In genomic region chr17:67689534-67690177, GRCh38 we compare ENCODE assay signal across 8 cellular contexts. TPM values are rescaled to one million over a fixed set of nuclear protein-coding genes. Genes with fewer than 3 reads are reported as not detected.
A peak's percentile ranks its signal among the peaks of the same experiment; 100 is the strongest.
DNase-seq lines count a peak whose midpoint lies in the region; ATAC-seq and TF ChIP-seq lines count a peak whose summit lies in the region.

No MANE protein-coding gene starts in this region.

- peaks cover 19% of the 10 kb centered on the region for H3K36me3 Mint-ChIP-seq in natural killer cell
- peaks cover 10% of the 10 kb centered on the region for H3K36me3 Mint-ChIP-seq in natural killer cell treated with Interleukin-12 subunit alpha and Interleukin-12 subunit beta and Interleukin-15 and Interleukin-18, amount 100 ng/mL, for 72 hours
- H3K36me3 Mint-ChIP-seq in T-cell = peaks cover 38% of the 10 kb centered on the region

- CTCF ChIA-PET in T-cell (lab: Charles Lee) = interaction anchor here (0.6 to 1.4 kb wide), 12 partner anchors 8 to 991 kb away, joined by 3 to 7 read pairs (median 4); no protein-coding TSS in a partner anchor

- H3K27ac Mint-ChIP-seq in natural killer cell (peak overlapping the region in 1 of 2 donors; percentile 38), T-cell (no peak overlapping the region)
- no peak overlapping the region for H3K27ac Mint-ChIP-seq in natural killer cell treated with Interleukin-12 subunit alpha and Interleukin-12 subunit beta and Interleukin-15 and Interleukin-18, amount 100 ng/mL, for 72 hours

- no peaks in the 10 kb centered on the region for H3K4me1 Mint-ChIP-seq in natural killer cell
- peaks cover 3 to 6% of the 10 kb centered on the region in 2 donors for H3K4me1 Mint-ChIP-seq in natural killer cell treated with Interleukin-12 subunit alpha and Interleukin-12 subunit beta and Interleukin-15 and Interleukin-18, amount 100 ng/mL, for 72 hours (ENCODE audit: low read depth in 2 of 2)
- peaks cover 4 to 5% (median 4%) of the 10 kb centered on the region in 3 donors for H3K4me1 Mint-ChIP-seq in T-cell

- intact Hi-C loops in natural killer cell (cut with micrococcal nuclease) = loop anchor here (1.0 kb wide), 1 partner anchor 315 kb away; no protein-coding TSS in a partner anchor

- POLR2A ChIA-PET in T-cell (lab: Charles Lee) = no interaction called here

- no peak for DNase-seq in natural killer cell
- no peak for DNase-seq in natural killer cell treated with Interleukin-12 subunit alpha and Interleukin-12 subunit beta and Interleukin-15 and Interleukin-18, amount 100 ng/mL, for 72 hours (ENCODE audit: low spot score)
- peak; percentile 57 for DNase-seq in NCI-H187 treated with DMSO at 0.1 percent for 48 hours (lab: John Stamatoyannopoulos, UW)
- peak in 27 of 34 experiments; percentile 2 to 56 (median 25) for DNase-seq in T-cell
- DNase-seq in cerebellar cortex (ENCODE audit: low spot score) = peak; percentile 84
- no peak for DNase-seq in left lobe of liver (ENCODE audit: low spot score)
- peak; percentile 42 for DNase-seq in stimulated activated CD8-positive, alpha-beta memory T cell treated with anti-CD3 and anti-CD28 coated beads, Interleukin-12 subunit alpha, Interleukin-12 subunit beta, amount 100 ng/mL, for 1 hour (ENCODE audit: low read depth)

- TF ChIP-seq CTCF in natural killer cell (IDR thresholded peaks at IDR 0.05) = peak; percentile 91

- ATAC-seq in natural killer cell = peak; percentile 65 to 83 (median 77)
- ATAC-seq in natural killer cell treated with Interleukin-12 subunit alpha and Interleukin-12 subunit beta and Interleukin-15 and Interleukin-18, amount 100 ng/mL, for 72 hours = no peak
- ATAC-seq in T-cell (replicated peaks in 1 of 4) = peak; percentile 45 to 60 (median 54)
- ATAC-seq in left lobe of liver = peak; percentile 94
- ATAC-seq in HG03432 (IDR thresholded peaks at IDR 0.05; ENCODE audit: unreplicated experiment) = no peak

- H3K9me3 Mint-ChIP-seq in natural killer cell (no peaks in the 10 kb centered on the region), T-cell (no peaks in the 10 kb centered on the region)
- no peaks in the 10 kb centered on the region for H3K9me3 Mint-ChIP-seq in natural killer cell treated with Interleukin-12 subunit alpha and Interleukin-12 subunit beta and Interleukin-15 and Interleukin-18, amount 100 ng/mL, for 72 hours

- no peak overlapping the region for H3K4me3 Mint-ChIP-seq in natural killer cell
- H3K4me3 Mint-ChIP-seq in natural killer cell treated with Interleukin-12 subunit alpha and Interleukin-12 subunit beta and Interleukin-15 and Interleukin-18, amount 100 ng/mL, for 72 hours = no peak overlapping the region
- H3K4me3 Mint-ChIP-seq in T-cell = no peak overlapping the region

- H3K27me3 Mint-ChIP-seq in natural killer cell (ENCODE audit: low read depth in 2 of 2) (no peaks in the 10 kb centered on the region), T-cell (no peaks in the 10 kb centered on the region)
- H3K27me3 Mint-ChIP-seq in natural killer cell treated with Interleukin-12 subunit alpha and Interleukin-12 subunit beta and Interleukin-15 and Interleukin-18, amount 100 ng/mL, for 72 hours = no peaks in the 10 kb centered on the region

RNA-seq across cellular contexts. Expression of gene NOL11, which starts 28.1 kb away (rescaled TPM):
- total RNA-seq in natural killer cell = 10 to 100 TPM; 43.3 to 55.2 (median 49.1) TPM
- 10 to 100 TPM; 65.9 to 86.3 TPM for total RNA-seq in natural killer cell treated with Interleukin-12 subunit alpha and Interleukin-12 subunit beta and Interleukin-15 and Interleukin-18, amount 100 ng/mL, for 72 hours
- total RNA-seq in T-cell = 10 to 100 TPM; 52.0 to 69.0 (median 58.8) TPM
- total RNA-seq in left lobe of liver = 11.5 TPM

Comparison
In these comparisons a context has a peak if more than half of its experiments do, and no peak if none do; other contexts are left out.
1. ATAC-seq: peak in natural killer cell (3 of 3), T-cell (4 of 4) and left lobe of liver (single experiment); none in natural killer cell treated with Interleukin-12 subunit alpha and Interleukin-12 subunit beta and Interleukin-15 and Interleukin-18, amount 100 ng/mL, for 72 hours (0 of 2) and HG03432 (single experiment).
2. DNase-seq: peak in NCI-H187 treated with DMSO at 0.1 percent for 48 hours (single experiment), T-cell (27 of 34), cerebellar cortex (single experiment) and stimulated activated CD8-positive, alpha-beta memory T cell treated with anti-CD3 and anti-CD28 coated beads, Interleukin-12 subunit alpha, Interleukin-12 subunit beta, amount 100 ng/mL, for 1 hour (single experiment); none in natural killer cell (single experiment), natural killer cell treated with Interleukin-12 subunit alpha and Interleukin-12 subunit beta and Interleukin-15 and Interleukin-18, amount 100 ng/mL, for 72 hours (single experiment) and left lobe of liver (single experiment).